21 cellular contexts compared by ENCODE assay signal in genomic region chr5:107777161-107777740, GRCh38.
DNase-seq lines count a peak whose midpoint lies in the region; ATAC-seq and TF ChIP-seq lines count a peak whose summit lies in the region.
"Had no signal": no experiment of that assay in that cellular context is flagged by ENCODE, and none has a peak within 500 bp of the region (broad histone marks: within the 10 kb centered on the region; RNA-seq: fewer than 3 reads in every experiment).

No MANE protein-coding gene starts in this region.

- POLR2A ChIA-PET in naive thymus-derived CD8-positive, alpha-beta T cell (lab: Charles Lee) = no interaction called here

- H3K27me3 Mint-ChIP-seq in glutamatergic neuron (ENCODE audit: unreplicated experiment) = no peaks in the 10 kb centered on the region
- peaks cover 0 to 10% (median 7%) of the 10 kb centered on the region in 5 donors for H3K27me3 Mint-ChIP-seq in naive thymus-derived CD8-positive, alpha-beta T cell
- H3K27me3 Mint-ChIP-seq: CD4-positive, CD25-positive, alpha-beta regulatory T cell had no signal

- H3K27ac ChIP-seq in neuronal stem cell (replicated peaks; ENCODE audit: low read length) = no peak overlapping the region
- H3K27ac ChIP-seq: BLaER1, SJSA1 had no signal

- ATAC-seq in GM18498 (IDR thresholded peaks at IDR 0.05; ENCODE audit: unreplicated experiment) (peak; percentile 59), HG03135 (IDR thresholded peaks at IDR 0.05; ENCODE audit: unreplicated experiment) (no peak)
- ATAC-seq in naive thymus-derived CD8-positive, alpha-beta T cell = no peak
- ATAC-seq: HCT116 had no signal

- no peak overlapping the region for H2BK120ac ChIP-seq in neuronal stem cell (ENCODE audit: low read depth, low read length)

- H2BK5ac ChIP-seq in neuronal stem cell (ENCODE audit: low read length) = no peak overlapping the region

- H3K27ac Mint-ChIP-seq in glutamatergic neuron (ENCODE audit: unreplicated experiment) = peak overlapping the region; percentile 39
- H3K27ac Mint-ChIP-seq in naive thymus-derived CD8-positive, alpha-beta T cell = no peak overlapping the region
- H3K27ac Mint-ChIP-seq: CD4-positive, CD25-positive, alpha-beta regulatory T cell had no signal

- DNase-seq in NAMALWA (ENCODE audit: low spot score) (peak; percentile 11), glutamatergic neuron (no peak), neuronal stem cell (ENCODE audit: low spot score) (no peak), NCI-H524 treated with DMSO at 0.1 percent for 48 hours (lab: John Stamatoyannopoulos, UW) (no peak)
- DNase-seq in naive thymus-derived CD8-positive, alpha-beta T cell = no peak
- DNase-seq: CD4-positive, CD25-positive, alpha-beta regulatory T cell; DMS153; DND-41; NCI-H1092 treated with DMSO at 0.1 percent for 48 hours; NCI-H1436; NCI-H187; NCI-H2081 treated with DMSO at 0.1 percent for 48 hours; NCI-H524; NCI-H82; Right ventricle myocardium superior; RPMI8226 had no signal

- H3K9me3 Mint-ChIP-seq in glutamatergic neuron (ENCODE audit: unreplicated experiment) = no peaks in the 10 kb centered on the region
- H3K9me3 Mint-ChIP-seq in naive thymus-derived CD8-positive, alpha-beta T cell = peaks cover 0 to 10% (median 0%) of the 10 kb centered on the region in 9 donors

- no peak overlapping the region for H3K14ac ChIP-seq in neuronal stem cell (ENCODE audit: low read length)

- H3K79me1 ChIP-seq in neuronal stem cell (ENCODE audit: low read depth, low read length) = no peaks in the 10 kb centered on the region

- no peak overlapping the region for H3K23ac ChIP-seq in neuronal stem cell (ENCODE audit: low read depth, low read length, poor library complexity)

- H3K27me3 ChIP-seq in neuronal stem cell (ENCODE audit: control insufficient read depth in 3 of 3, insufficient read depth in 3 of 3, low read depth in 1 of 3, low read length in 3 of 3) = no peaks in the 10 kb centered on the region
- H3K27me3 ChIP-seq: BLaER1, SJSA1 had no signal

- H2BK12ac ChIP-seq in neuronal stem cell (ENCODE audit: low read length) = no peak overlapping the region

- no CpG with 5 or more reads among the region's 3 CpGs for WGBS in neuronal stem cell (ENCODE audit: extremely low coverage in 2 of 2, insufficient read length in 2 of 2, insufficient replicate concordance in 1 of 2), 2 donors

- H3K18ac ChIP-seq in neuronal stem cell (ENCODE audit: low read length) = no peak overlapping the region

- no peak overlapping the region for H3K4me2 ChIP-seq in neuronal stem cell (ENCODE audit: insufficient read depth, low read length, poor library complexity, severe bottlenecking)
- H3K4me2 ChIP-seq: BLaER1 had no signal

- H3K4me1 Mint-ChIP-seq in glutamatergic neuron (ENCODE audit: low read depth, unreplicated experiment) = peaks cover 20% of the 10 kb centered on the region
- H3K4me1 Mint-ChIP-seq in naive thymus-derived CD8-positive, alpha-beta T cell = no peaks in the 10 kb centered on the region
- H3K4me1 Mint-ChIP-seq: CD4-positive, CD25-positive, alpha-beta regulatory T cell had no signal

- no peak for TF ChIP-seq CTCF in glutamatergic neuron (IDR thresholded peaks at IDR 0.05; ENCODE audit: partially characterized antibody, unreplicated experiment)

- H2AFZ ChIP-seq in neuronal stem cell (ENCODE audit: low read length) = peak overlapping the region; percentile 32

- no peaks in the 10 kb centered on the region for H3K36me3 ChIP-seq in neuronal stem cell (replicated peaks in 1 of 2; ENCODE audit: control insufficient read depth in 2 of 2, insufficient read depth in 2 of 2, low read length in 2 of 2)
- H3K36me3 ChIP-seq: BLaER1, SJSA1 had no signal

- H3K9me3 ChIP-seq in neuronal stem cell (replicated peaks in 1 of 2; ENCODE audit: control insufficient read depth in 2 of 2, insufficient read depth in 1 of 2, low read depth in 1 of 2, low read length in 2 of 2) = peaks cover 3 to 9% of the 10 kb centered on the region in 2 donors
- H3K9me3 ChIP-seq: BLaER1, SJSA1 had no signal

- peak overlapping the region in 1 of 2 donors; percentile 12 for H3K4me3 ChIP-seq in neuronal stem cell (ENCODE audit: low read length in 2 of 2)
- H3K4me3 ChIP-seq: BLaER1, SJSA1 had no signal

- no peak overlapping the region for H4K91ac ChIP-seq in neuronal stem cell (ENCODE audit: low read depth, low read length, poor library complexity)

- H3K9ac ChIP-seq in neuronal stem cell (ENCODE audit: low read depth, low read length, poor library complexity) = no peak overlapping the region
- H3K9ac ChIP-seq: BLaER1 had no signal

- H4K8ac ChIP-seq in neuronal stem cell (ENCODE audit: low read depth, low read length) = no peak overlapping the region

- no peak overlapping the region for H2BK15ac ChIP-seq in neuronal stem cell (ENCODE audit: low read length)

- H2AK5ac ChIP-seq in neuronal stem cell (ENCODE audit: low read depth, low read length) = no peak overlapping the region

- H3K36me3 Mint-ChIP-seq in glutamatergic neuron (ENCODE audit: unreplicated experiment) = no peaks in the 10 kb centered on the region
- peaks cover 0 to 6% (median 0%) of the 10 kb centered on the region in 3 donors for H3K36me3 Mint-ChIP-seq in naive thymus-derived CD8-positive, alpha-beta T cell
- H3K36me3 Mint-ChIP-seq: CD4-positive, CD25-positive, alpha-beta regulatory T cell had no signal

- no peak overlapping the region for H3K4me3 Mint-ChIP-seq in glutamatergic neuron (ENCODE audit: unreplicated experiment)
- H3K4me3 Mint-ChIP-seq in naive thymus-derived CD8-positive, alpha-beta T cell = no peak overlapping the region
- H3K4me3 Mint-ChIP-seq: CD4-positive, CD25-positive, alpha-beta regulatory T cell had no signal

- no peak overlapping the region for H3K4ac ChIP-seq in neuronal stem cell (ENCODE audit: low read length)

- peaks cover 7 to 28% of the 10 kb centered on the region in 2 donors for H3K4me1 ChIP-seq in neuronal stem cell (ENCODE audit: control insufficient read depth in 2 of 2, insufficient read depth in 1 of 2, low read depth in 1 of 2, low read length in 2 of 2)
- H3K4me1 ChIP-seq: SJSA1 had no signal
